In the genomic region with DNA sequence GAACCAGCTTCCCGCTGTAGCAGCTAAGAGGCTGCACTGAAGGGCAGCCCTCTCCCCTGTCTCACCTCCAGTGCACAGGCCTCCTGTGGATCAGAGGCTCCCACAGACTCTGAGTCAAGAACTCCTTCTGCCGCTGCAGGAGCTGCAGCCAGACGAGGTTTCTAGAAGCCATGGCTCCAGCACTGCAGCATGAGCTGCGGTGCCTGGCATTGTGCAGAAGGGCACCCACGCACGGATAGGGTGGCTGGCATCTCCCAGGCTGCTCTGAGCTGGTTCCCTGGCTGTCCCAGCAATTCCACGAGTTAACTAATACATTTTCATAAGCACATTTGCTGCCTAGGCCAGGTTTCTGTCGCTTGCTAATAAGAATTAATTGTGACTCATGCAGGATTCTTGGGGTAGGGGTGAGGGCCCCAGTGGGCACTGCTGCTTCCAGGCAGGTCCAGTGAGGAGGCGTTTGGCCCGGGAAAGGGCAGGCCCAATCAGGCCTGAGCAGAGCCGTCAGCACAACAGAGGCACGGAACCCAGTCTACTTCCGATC, we compare ENCODE assay signal across 16 cellular contexts.
DNase-seq lines count a peak whose midpoint lies in the region; ATAC-seq and TF ChIP-seq lines count a peak whose summit lies in the region.
"Had no signal": no experiment of that assay in that cellular context is flagged by ENCODE, and none has a peak within 500 bp of the region (broad histone marks: within the 10 kb centered on the region; RNA-seq: fewer than 3 reads in every experiment).

No MANE protein-coding gene starts in this region.

- DNase-seq in Ammon's horn (ENCODE audit: low spot score) (peak; percentile 45), WTC11 (ENCODE audit: low spot score) (no peak), head of caudate nucleus (peak in 33 of 42 donors; percentile 23 to 78 (median 41)), NCI-H524 (lab: John Stamatoyannopoulos, UW) (no peak), mucosa of descending colon (no peak), iPS-NIHi11 (ENCODE audit: low spot score) (no peak), cerebellar cortex (ENCODE audit: low spot score) (no peak)
- DNase-seq: C1 segment of cervical spinal cord, MG63, NCI-H1694 treated with DMSO at 0.1 percent for 48 hours, NCI-H748 treated with DMSO at 0.1 percent for 48 hours, PC-9, RPMI8226, SHP77 had no signal

- peaks cover 14% of the 10 kb centered on the region for H3K4me1 Mint-ChIP-seq in WTC11

- H3K4me2 ChIP-seq in BLaER1 = peak overlapping the region; percentile 49
- H3K4me2 ChIP-seq: PC-9 had no signal

- peaks cover 6% of the 10 kb centered on the region; the same call in 1 of the 2 replicates for H4K20me1 ChIP-seq in BLaER1

- CTCF ChIA-PET in WTC11 (lab: Charles Lee) = no interaction called here

- peaks cover 3% of the 10 kb centered on the region; the same call in 1 of the 2 replicates for H3K27me3 Mint-ChIP-seq in WTC11 (ENCODE audit: low read depth)

- H3K36me3 Mint-ChIP-seq in WTC11 = peaks cover 31% of the 10 kb centered on the region

- intact Hi-C loops in head of caudate nucleus (cut with DNase I) = no loop called here
- intact Hi-C loops in mucosa of descending colon (cut with DNase I, micrococcal nuclease) = no loop called here

- ATAC-seq in WTC11 (peak; percentile 39), mucosa of descending colon (no peak)

- POLR2A ChIA-PET in WTC11 (lab: Charles Lee) = no interaction called here

- H3K4me1 ChIP-seq in BLaER1 (peaks cover 72% of the 10 kb centered on the region), mucosa of descending colon (ENCODE audit: low read depth) (no peaks in the 10 kb centered on the region)
- H3K4me1 ChIP-seq: HAP-1 had no signal

- no peaks in the 10 kb centered on the region for H3K27me3 ChIP-seq in BLaER1
- H3K27me3 ChIP-seq: MG63 had no signal

- H3K9ac ChIP-seq in BLaER1 = no peak overlapping the region

- H3K9me3 ChIP-seq in BLaER1 = peaks cover 24% of the 10 kb centered on the region
- H3K9me3 ChIP-seq in mucosa of descending colon = peaks cover 10% of the 10 kb centered on the region
- H3K9me3 ChIP-seq: HAP-1 had no signal

- peaks cover 48% of the 10 kb centered on the region for H3K9me3 Mint-ChIP-seq in WTC11

- H3K4me3 ChIP-seq in BLaER1 = no peak overlapping the region
- H3K4me3 ChIP-seq in mucosa of descending colon = no peak overlapping the region
- H3K4me3 ChIP-seq: HAP-1, MG63, PC-9 had no signal

- H3K27ac ChIP-seq in BLaER1 = no peak overlapping the region
- H3K27ac ChIP-seq: PC-9 had no signal

- no peak for TF ChIP-seq CTCF in WTC11 (IDR thresholded peaks at IDR 0.05)
- no peak for TF ChIP-seq CTCF in mucosa of descending colon (IDR thresholded peaks at IDR 0.05)

- no peak overlapping the region for H3K27ac Mint-ChIP-seq in WTC11

- H3K36me3 ChIP-seq in BLaER1 (no peaks in the 10 kb centered on the region), mucosa of descending colon (ENCODE audit: low read depth) (no peaks in the 10 kb centered on the region)
- H3K36me3 ChIP-seq: HAP-1, MG63 had no signal

- H3K4me3 Mint-ChIP-seq in WTC11 = no peak overlapping the region

TF ChIP-seq in WTC11, 78 proteins besides CTCF, POLR2A, EP300 and RAD21:
- TF ChIP-seq, protein P1, sequence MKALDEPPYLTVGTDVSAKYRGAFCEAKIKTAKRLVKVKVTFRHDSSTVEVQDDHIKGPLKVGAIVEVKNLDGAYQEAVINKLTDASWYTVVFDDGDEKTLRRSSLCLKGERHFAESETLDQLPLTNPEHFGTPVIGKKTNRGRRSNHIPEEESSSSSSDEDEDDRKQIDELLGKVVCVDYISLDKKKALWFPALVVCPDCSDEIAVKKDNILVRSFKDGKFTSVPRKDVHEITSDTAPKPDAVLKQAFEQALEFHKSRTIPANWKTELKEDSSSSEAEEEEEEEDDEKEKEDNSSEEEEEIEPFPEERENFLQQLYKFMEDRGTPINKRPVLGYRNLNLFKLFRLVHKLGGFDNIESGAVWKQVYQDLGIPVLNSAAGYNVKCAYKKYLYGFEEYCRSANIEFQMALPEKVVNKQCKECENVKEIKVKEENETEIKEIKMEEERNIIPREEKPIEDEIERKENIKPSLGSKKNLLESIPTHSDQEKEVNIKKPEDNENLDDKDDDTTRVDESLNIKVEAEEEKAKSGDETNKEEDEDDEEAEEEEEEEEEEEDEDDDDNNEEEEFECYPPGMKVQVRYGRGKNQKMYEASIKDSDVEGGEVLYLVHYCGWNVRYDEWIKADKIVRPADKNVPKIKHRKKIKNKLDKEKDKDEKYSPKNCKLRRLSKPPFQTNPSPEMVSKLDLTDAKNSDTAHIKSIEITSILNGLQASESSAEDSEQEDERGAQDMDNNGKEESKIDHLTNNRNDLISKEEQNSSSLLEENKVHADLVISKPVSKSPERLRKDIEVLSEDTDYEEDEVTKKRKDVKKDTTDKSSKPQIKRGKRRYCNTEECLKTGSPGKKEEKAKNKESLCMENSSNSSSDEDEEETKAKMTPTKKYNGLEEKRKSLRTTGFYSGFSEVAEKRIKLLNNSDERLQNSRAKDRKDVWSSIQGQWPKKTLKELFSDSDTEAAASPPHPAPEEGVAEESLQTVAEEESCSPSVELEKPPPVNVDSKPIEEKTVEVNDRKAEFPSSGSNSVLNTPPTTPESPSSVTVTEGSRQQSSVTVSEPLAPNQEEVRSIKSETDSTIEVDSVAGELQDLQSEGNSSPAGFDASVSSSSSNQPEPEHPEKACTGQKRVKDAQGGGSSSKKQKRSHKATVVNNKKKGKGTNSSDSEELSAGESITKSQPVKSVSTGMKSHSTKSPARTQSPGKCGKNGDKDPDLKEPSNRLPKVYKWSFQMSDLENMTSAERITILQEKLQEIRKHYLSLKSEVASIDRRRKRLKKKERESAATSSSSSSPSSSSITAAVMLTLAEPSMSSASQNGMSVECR (CRISPR knock-in tag; IDR thresholded peaks at IDR 0.05; ENCODE audit: borderline replicate concordance) = no peak
- no peak for TF ChIP-seq CBFB (CRISPR knock-in tag; IDR thresholded peaks at IDR 0.05; ENCODE audit: low read depth)

Comparison
In these comparisons a context has a peak if more than half of its experiments do, and no peak if none do; other contexts are left out.
1. DNase-seq: peak in Ammon's horn (single experiment) and head of caudate nucleus (33 of 42); none in WTC11 (single experiment), NCI-H524 (0 of 2), mucosa of descending colon (0 of 3), iPS-NIHi11 (single experiment) and cerebellar cortex (single experiment).